ENCODE assay signal across 9 cellular contexts in genomic region chr4:7806080-7806630, GRCh38.
DNase-seq lines count a peak whose midpoint lies in the region; ATAC-seq and TF ChIP-seq lines count a peak whose summit lies in the region.
"Had no signal": no experiment of that assay in that cellular context is flagged by ENCODE, and none has a peak within 500 bp of the region (broad histone marks: within the 10 kb centered on the region; RNA-seq: fewer than 3 reads in every experiment).

No MANE protein-coding gene starts in this region.

- H3K9me3 ChIP-seq in mucosa of stomach (ENCODE audit: control insufficient read depth, low read length), result no peaks in the 10 kb centered on the region
- H3K9me3 ChIP-seq in upper lobe of left lung, result no peaks in the 10 kb centered on the region

- TF ChIP-seq POLR2A in upper lobe of left lung (IDR thresholded peaks at IDR 0.05), result no peak

- H3K27me3 Mint-ChIP-seq in immature natural killer cell (ENCODE audit: low read depth in 3 of 3), result peaks cover 3 to 4% (median 4%) of the 10 kb centered on the region in 3 donors

- no peaks in the 10 kb centered on the region for H3K9me3 Mint-ChIP-seq in immature natural killer cell

- intact Hi-C loops in head of caudate nucleus (cut with DNase I), result no loop called here

- H3K9ac ChIP-seq in mucosa of stomach (ENCODE audit: low read length), result peak overlapping the region; percentile 51

- TF ChIP-seq EP300 in upper lobe of left lung (IDR thresholded peaks at IDR 0.05), result no peak

- H3K36me3 ChIP-seq in mucosa of stomach (ENCODE audit: control insufficient read depth, insufficient read depth, low read length), result peaks cover 5% of the 10 kb centered on the region
- H3K36me3 ChIP-seq in upper lobe of left lung, result peaks cover 0 to 12% (median 0%) of the 10 kb centered on the region in 4 donors

- H3K4me1 ChIP-seq in mucosa of stomach (ENCODE audit: control insufficient read depth, insufficient read depth, low read length) (peaks cover 49% of the 10 kb centered on the region), upper lobe of left lung (peaks cover 36 to 43% (median 40%) of the 10 kb centered on the region in 4 donors)

- no peak overlapping the region for H3K4me3 Mint-ChIP-seq in immature natural killer cell

- H3K36me3 Mint-ChIP-seq in immature natural killer cell, result peaks cover 4 to 11% (median 10%) of the 10 kb centered on the region in 3 donors

- H3K4me1 Mint-ChIP-seq in immature natural killer cell, result peaks cover 1 to 6% of the 10 kb centered on the region in 2 donors

- peak overlapping the region; percentile 50 for H3K27ac ChIP-seq in angular gyrus (ENCODE audit: low read depth, low read length)
- H3K27ac ChIP-seq in upper lobe of left lung, result peak overlapping the region; percentile 79 to 82 (median 80)
- H3K27ac ChIP-seq: SK-N-MC had no signal

- no peaks in the 10 kb centered on the region for H3K27me3 ChIP-seq in mucosa of stomach (ENCODE audit: control insufficient read depth, insufficient read depth, low read length)
- no peaks in the 10 kb centered on the region for H3K27me3 ChIP-seq in upper lobe of left lung

- H3K27ac Mint-ChIP-seq in immature natural killer cell, result no peak overlapping the region

- 44 to 58% methylated on average over 11 to 15 of the region's 15 CpGs for WGBS in upper lobe of left lung, 2 donors

- H3K4me3 ChIP-seq in mucosa of stomach (ENCODE audit: low read length), result no peak overlapping the region
- no peak overlapping the region for H3K4me3 ChIP-seq in upper lobe of left lung
- H3K4me3 ChIP-seq: SK-N-MC had no signal

- ATAC-seq in upper lobe of left lung (ENCODE audit: low FRiP score in 2 of 2), result peak; percentile 71 to 79
- ATAC-seq in GM18519 (IDR thresholded peaks at IDR 0.05; ENCODE audit: low FRiP score, unreplicated experiment), result no peak
- ATAC-seq in GM18858 (IDR thresholded peaks at IDR 0.05; ENCODE audit: unreplicated experiment), result no peak

- no peak for TF ChIP-seq CTCF in upper lobe of left lung (IDR thresholded peaks at IDR 0.05)

- DNase-seq in head of caudate nucleus (peak; percentile 50 to 87 (median 71)), upper lobe of left lung (peak in 1 of 2 donors; percentile 70), immature natural killer cell (no peak)
- DNase-seq: activated effector memory CD4-positive, alpha-beta T cell treated with Interleukin-2 at 50 U/mL for 16 hours had no signal

Comparison
In these comparisons a context has a peak if more than half of its experiments do, and no peak if none do; other contexts are left out.
1. DNase-seq: peak in head of caudate nucleus (42 of 42); none in immature natural killer cell (0 of 3).
2. ATAC-seq: peak in upper lobe of left lung (2 of 2); none in GM18519 (single experiment) and GM18858 (single experiment).